Comparison of ENCODE assay signal across 21 cellular contexts in the genomic region with DNA sequence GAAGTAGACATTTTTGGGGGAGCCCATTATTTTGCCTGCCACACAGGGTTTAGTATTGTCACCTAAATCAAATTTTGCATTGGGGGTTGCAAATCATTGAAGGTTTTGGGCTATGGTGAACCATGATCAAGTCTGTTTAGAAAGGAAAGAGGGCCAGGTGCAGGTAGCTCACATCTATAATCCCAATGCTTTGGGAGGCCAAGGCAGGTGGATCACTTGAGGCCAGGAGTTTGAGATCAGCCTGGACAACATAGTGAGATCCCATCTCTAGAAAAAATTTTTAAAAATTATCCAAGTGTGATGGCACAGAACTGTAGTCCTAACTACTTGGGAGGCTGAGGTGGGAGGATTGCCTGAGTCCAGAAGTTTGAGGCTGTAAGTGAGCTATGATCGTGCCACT. TPM values are rescaled to one million over a fixed set of nuclear protein-coding genes. Genes with fewer than 3 reads are reported as not detected.
DNase-seq lines count a peak whose midpoint lies in the region; ATAC-seq, FAIRE-seq and TF ChIP-seq lines count a peak whose summit lies in the region.
"Had no signal": no experiment of that assay in that cellular context is flagged by ENCODE, and none has a peak within 500 bp of the region (broad histone marks: within the 10 kb centered on the region; RNA-seq: fewer than 3 reads in every experiment).

No MANE protein-coding gene starts in this region.

- H3K9ac ChIP-seq in K562 (ENCODE audit: insufficient read depth in 1 of 2, low read depth in 2 of 2, low read length in 2 of 2) = no peak overlapping the region
- H3K9ac ChIP-seq: BLaER1 treated with 17β-estradiol and CSF1 and Interleukin-3, amounts not matched to agents 10 nM and 100 nM had no signal

- TF ChIP-seq EP300 in K562 (IDR thresholded peaks at IDR 0.05; ENCODE audit: low read length) = no peak

- H3K4me3 ChIP-seq in K562 = no peak overlapping the region
- H3K4me3 ChIP-seq in left lung = no peak overlapping the region
- H3K4me3 ChIP-seq: BLaER1 treated with 17β-estradiol and CSF1 and Interleukin-3, amounts not matched to agents 10 nM and 100 nM had no signal

- H3K9me3 ChIP-seq in CD4-positive, alpha-beta T cell (ENCODE audit: control insufficient read depth, low read length) = no peaks in the 10 kb centered on the region
- H3K9me3 ChIP-seq in K562 (replicated peaks; ENCODE audit: control insufficient read depth, insufficient read depth, low read depth, low read length) (no peaks in the 10 kb centered on the region), left lung (no peaks in the 10 kb centered on the region)
- H3K9me3 ChIP-seq: Caco-2 had no signal

- POLR2A ChIA-PET in CD4-positive, alpha-beta T cell (lab: Charles Lee) = no interaction called here
- POLR2A ChIA-PET in K562 (lab: Yijun Ruan, JAX) = no interaction called here

- no peak overlapping the region for H3K4me2 ChIP-seq in K562 (ENCODE audit: insufficient read depth, low read length)
- H3K4me2 ChIP-seq: BLaER1 treated with 17β-estradiol and CSF1 and Interleukin-3, amounts not matched to agents 10 nM and 100 nM had no signal

- no peak for TF ChIP-seq RAD21 in K562 (CRISPR knock-in tag; conservative IDR thresholded peaks at IDR 0.05 in 1 of 2, IDR thresholded peaks at IDR 0.05 in 1 of 2)

- H3K4me3 Mint-ChIP-seq in CD4-positive, alpha-beta T cell = no peak overlapping the region
- no peak overlapping the region for H3K4me3 Mint-ChIP-seq in stimulated activated naive B cell treated with anti-CD40 and anti-IgM and Interleukin-4, amounts not matched to agents 10 μg/mL and 1 μg/mL and 100 μg/mL, for 72 hours
- H3K4me3 Mint-ChIP-seq: CD4-positive, alpha-beta memory T cell; CD8-positive, alpha-beta memory T cell had no signal

- peak overlapping the region; percentile 10 for H3K27ac Mint-ChIP-seq in CD4-positive, alpha-beta T cell
- H3K27ac Mint-ChIP-seq in stimulated activated naive B cell treated with anti-CD40 and anti-IgM and Interleukin-4, amounts not matched to agents 10 μg/mL and 1 μg/mL and 100 μg/mL, for 72 hours = peak overlapping the region; percentile 42

- FAIRE-seq in K562 (lab: Jason Lieb, UNC) = no peak
- FAIRE-seq: A204.1, D721Med, G401.6, GM12891, GM19239 had no signal

- H2AFZ ChIP-seq in K562 (ENCODE audit: low read depth, low read length) = no peak overlapping the region

- TF ChIP-seq CTCF in CD4-positive, alpha-beta T cell (IDR thresholded peaks at IDR 0.05) = no peak
- no peak for TF ChIP-seq CTCF in K562 (IDR thresholded peaks at IDR 0.05 in 2 of 3, conservative IDR thresholded peaks at IDR 0.05 in 1 of 3; ENCODE audit: insufficient read depth in 2 of 3, low read depth in 1 of 3, low read length in 3 of 3)
- TF ChIP-seq CTCF in left lung (IDR thresholded peaks at IDR 0.05) = no peak

- peaks cover 9 to 26% of the 10 kb centered on the region in 2 experiments; a peak in 4 of 5 replicates for H3K4me1 ChIP-seq in K562 (replicated peaks in 1 of 2; ENCODE audit: control insufficient read depth in 2 of 2, insufficient read depth in 2 of 2, low read length in 2 of 2)
- H3K4me1 ChIP-seq in left lung = peaks cover 1 to 36% of the 10 kb centered on the region in 2 donors
- H3K4me1 ChIP-seq: Caco-2 had no signal

- H3K27me3 ChIP-seq in CD4-positive, alpha-beta T cell (ENCODE audit: control insufficient read depth, insufficient read depth, low read length) = no peaks in the 10 kb centered on the region
- H3K27me3 ChIP-seq in K562 (ENCODE audit: control insufficient read depth in 2 of 2, insufficient read depth in 2 of 2, low read length in 2 of 2) (no peaks in the 10 kb centered on the region), left lung (no peaks in the 10 kb centered on the region)
- H3K27me3 ChIP-seq: BLaER1 treated with 17β-estradiol and CSF1 and Interleukin-3, amounts not matched to agents 10 nM and 100 nM had no signal

- peaks cover 60% of the 10 kb centered on the region for H3K4me1 Mint-ChIP-seq in CD4-positive, alpha-beta T cell (ENCODE audit: low read depth)
- H3K4me1 Mint-ChIP-seq in stimulated activated naive B cell treated with anti-CD40 and anti-IgM and Interleukin-4, amounts not matched to agents 10 μg/mL and 1 μg/mL and 100 μg/mL, for 72 hours = peaks cover 12 to 42% of the 10 kb centered on the region in 2 donors

- BruUV-seq in K562 (replicated peaks; lab: Mats Ljungman, UMichigan) = no TSS peak

- CTCF ChIA-PET in CD4-positive, alpha-beta T cell (lab: Charles Lee) = no interaction called here
- CTCF ChIA-PET in K562 (lab: Yijun Ruan, JAX; ENCODE audit: low intra/inter-chr PET ratio) = no interaction called here

- no peak for ATAC-seq in CD4-positive, alpha-beta T cell (ENCODE audit: poor library complexity)
- ATAC-seq in K562 (no peak), left lung (no peak), HG03025 (IDR thresholded peaks at IDR 0.05; ENCODE audit: low FRiP score, unreplicated experiment) (no peak)
- no peak for ATAC-seq in stimulated activated naive B cell treated with anti-CD40 and anti-IgM and Interleukin-4, amounts not matched to agents 10 μg/mL and 1 μg/mL and 100 μg/mL, for 72 hours (replicated peaks)

- H3K36me3 ChIP-seq in K562 (ENCODE audit: control insufficient read depth, insufficient read depth, low read length) = no peaks in the 10 kb centered on the region
- no peaks in the 10 kb centered on the region for H3K36me3 ChIP-seq in left lung

- H3K27ac ChIP-seq in CD4-positive, alpha-beta T cell (ENCODE audit: low read depth, low read length) = no peak overlapping the region
- H3K27ac ChIP-seq in K562 (ENCODE audit: extremely low read depth, low read depth, low read length) (no peak overlapping the region), left lung (no peak overlapping the region)
- H3K27ac ChIP-seq: BLaER1 treated with 17β-estradiol and CSF1 and Interleukin-3, amounts not matched to agents 10 nM and 100 nM; C4-2B had no signal

- TF ChIP-seq POLR2A in K562 (conservative IDR thresholded peaks at IDR 0.05) = no peak

- in situ Hi-C loops in K562 (cut with MboI) = no loop called here

- H3K79me2 ChIP-seq in K562 (ENCODE audit: control insufficient read depth, insufficient read depth, low read length) = peaks cover 15% of the 10 kb centered on the region; the same call in 1 of the 3 replicates

- WGBS in K562 (ENCODE audit: insufficient coverage, low coverage, missing lambda C conversion rate) = 92% methylated on average over 1 of the region's 1 CpG

- 0 out of 2 replicates have a peak, but pooled peaks cover 2% of the 10 kb centered on the region for H4K20me1 ChIP-seq in K562 (replicated peaks; ENCODE audit: control insufficient read depth, insufficient read depth, low read length)

- no peaks in the 10 kb centered on the region for H3K27me3 Mint-ChIP-seq in CD4-positive, alpha-beta T cell
- H3K27me3 Mint-ChIP-seq in stimulated activated naive B cell treated with anti-CD40 and anti-IgM and Interleukin-4, amounts not matched to agents 10 μg/mL and 1 μg/mL and 100 μg/mL, for 72 hours = no peaks in the 10 kb centered on the region
- H3K27me3 Mint-ChIP-seq: CD4-positive, alpha-beta memory T cell; CD8-positive, alpha-beta memory T cell had no signal

- H3K9me1 ChIP-seq in K562 (ENCODE audit: control insufficient read depth, insufficient read depth, low read length) = no peaks in the 10 kb centered on the region

- no peaks in the 10 kb centered on the region for H3K9me3 Mint-ChIP-seq in CD4-positive, alpha-beta T cell
- H3K9me3 Mint-ChIP-seq in stimulated activated naive B cell treated with anti-CD40 and anti-IgM and Interleukin-4, amounts not matched to agents 10 μg/mL and 1 μg/mL and 100 μg/mL, for 72 hours = no peaks in the 10 kb centered on the region
- H3K9me3 Mint-ChIP-seq: CD8-positive, alpha-beta memory T cell had no signal

- H3K36me3 Mint-ChIP-seq in CD4-positive, alpha-beta T cell (ENCODE audit: low read depth) = peaks cover 27% of the 10 kb centered on the region
- peaks cover 15 to 20% of the 10 kb centered on the region in 2 donors for H3K36me3 Mint-ChIP-seq in stimulated activated naive B cell treated with anti-CD40 and anti-IgM and Interleukin-4, amounts not matched to agents 10 μg/mL and 1 μg/mL and 100 μg/mL, for 72 hours

- intact Hi-C loops in CD4-positive, alpha-beta T cell (cut with DNase I, micrococcal nuclease) = no loop called here
- intact Hi-C loops in K562 (cut with micrococcal nuclease) = no loop called here
- intact Hi-C loops in left lung (cut with DNase I) = no loop called here

- DNase-seq in CD4-positive, alpha-beta T cell = no peak
- DNase-seq in K562 (ENCODE audit: extremely low read depth in 1 of 4, low spot score in 3 of 4) = no peak
- no peak for DNase-seq in stimulated activated naive B cell treated with anti-CD40 and anti-IgM and Interleukin-4, amounts not matched to agents 10 μg/mL and 1 μg/mL and 100 μg/mL, for 72 hours
- no peak for DNase-seq in left lung
- DNase-seq in COR-L47 (lab: John Stamatoyannopoulos, UW) = no peak
- DNase-seq: 8988T; ACHN; Caco-2; Calu3; CD4-positive, alpha-beta memory T cell; CD8-positive, alpha-beta memory T cell; DMS79 treated with DMSO at 0.1 percent for 48 hours; GF-D8 had no signal

TF ChIP-seq in K562, 482 proteins besides CTCF, POLR2A, EP300 and RAD21 (continues in another document):
- TF ChIP-seq RBM25 (IDR thresholded peaks at IDR 0.05; ENCODE audit: low read depth, low read length, severe bottlenecking) = peak; percentile 7

RNA-seq across cellular contexts. Expression of a gene that starts 31.2 kb away (rescaled TPM):
- total RNA-seq in CD4-positive, alpha-beta T cell = 10 to 100 TPM; 70.3 to 74.2 TPM
- 43.8 and 89.7 TPM in 2 replicates for total RNA-seq in K562 (2011; cell fraction: chromatin; rRNA removed; ENCODE audit: low replicate concordance)
- 22.2 and 24.9 TPM in 2 replicates for total RNA-seq in K562 (2011; cell fraction: nucleolus; rRNA removed)
- 40.7 and 66.0 TPM in 2 replicates for total RNA-seq in K562 (2011; cell fraction: nucleoplasm; rRNA removed)
- total RNA-seq in K562 (2014; rRNA removed) = 6.8 and 8.0 TPM in 2 replicates
- total RNA-seq in K562 (2014; rRNA removed; fragmentation: Illumina TruSeq; extraction: Trizol) = 8.2 and 9.3 TPM in 2 replicates
- total RNA-seq in K562 (2015; rRNA removed; fragmentation: Illumina TruSeq; extraction: Trizol) = 7.1 and 7.6 TPM in 2 replicates
- 9.0 and 10.2 TPM in 2 replicates for total RNA-seq in K562 (2021)
- polyA plus RNA-seq in K562 (2011; rRNA removed) = 2.6 and 2.7 TPM in 2 replicates
- 2.3 and 2.4 TPM in 2 replicates for polyA plus RNA-seq in K562 (2011; cell fraction: cytosol; rRNA removed)
- polyA plus RNA-seq in K562 (2011; cell fraction: nucleus; rRNA removed) = 6.2 and 7.4 TPM in 2 replicates
- 4.2 and 4.4 TPM in 2 replicates for polyA plus RNA-seq in K562 (2012)
- polyA plus RNA-seq in K562 (2014; fragmentation: Illumina TruSeq; extraction: Trizol) = 7.7 and 9.2 TPM in 2 replicates
- 1 to 10 TPM; 1.4 to 2.4 TPM for polyA plus RNA-seq in K562 (2014; fragmentation: Nextera tagmentation; extraction: Ambion mirVana)
- 4.5 and 4.8 TPM in 2 replicates for polyA plus RNA-seq in K562 (2014; rRNA removed)
- polyA minus RNA-seq in K562 (2011; rRNA and poly(A)+ RNA removed) = 13.2 and 17.8 TPM in 2 replicates
- 4.6 and 4.7 TPM in 2 replicates for polyA minus RNA-seq in K562 (2011; cell fraction: cytosol; rRNA and poly(A)+ RNA removed)
- polyA minus RNA-seq in K562 (2011; cell fraction: nucleus; rRNA and poly(A)+ RNA removed) = 17.1 and 28.2 TPM in 2 replicates
- 10 to 100 TPM; 27.6 to 29.8 TPM for total RNA-seq in left lung
